8 cellular contexts compared by ENCODE assay signal in genomic region chr10:46987233-46987930, GRCh38.
DNase-seq lines count a peak whose midpoint lies in the region; ATAC-seq, FAIRE-seq and TF ChIP-seq lines count a peak whose summit lies in the region.
"Not testable (repeated sequence)": the region's sequence is repeated elsewhere in the genome, so short reads cannot be mapped to it uniquely, and the experiment has no call there.

No MANE protein-coding gene starts in this region.

- H3K9me1 ChIP-seq in K562 (ENCODE audit: control insufficient read depth, insufficient read depth, low read length) = not testable (repeated sequence)

- not testable (repeated sequence) for H3K9ac ChIP-seq in PC-3 (ENCODE audit: low read length); K562 (ENCODE audit: insufficient read depth in 1 of 2, low read depth in 2 of 2, low read length in 2 of 2); HepG2 (ENCODE audit: insufficient read depth, low read depth, low read length)

- H4K20me1 ChIP-seq in PC-3 (ENCODE audit: low read length); K562 (replicated peaks; ENCODE audit: control insufficient read depth, insufficient read depth, low read length); HepG2 (ENCODE audit: insufficient read depth, low read length): not testable (repeated sequence)

- TF ChIP-seq EP300 in K562 (IDR thresholded peaks at IDR 0.05; ENCODE audit: low read length); HepG2 (IDR thresholded peaks at IDR 0.05; ENCODE audit: low read depth in 2 of 2, low read length in 2 of 2); HepG2 (CRISPR knock-in tag; IDR thresholded peaks at IDR 0.05; ENCODE audit: borderline replicate concordance): not testable (repeated sequence)

- not testable (repeated sequence) for TF ChIP-seq RAD21 in K562 (CRISPR knock-in tag; conservative IDR thresholded peaks at IDR 0.05 in 1 of 2, IDR thresholded peaks at IDR 0.05 in 1 of 2); HepG2 (CRISPR knock-in tag; IDR thresholded peaks at IDR 0.05)

- not testable (repeated sequence) for H3K9me3 ChIP-seq in PC-3 (ENCODE audit: low read length); K562 (replicated peaks; ENCODE audit: control insufficient read depth, insufficient read depth, low read depth, low read length); HepG2 (ENCODE audit: low read length); thoracic aorta

- not testable (repeated sequence) for H3K36me3 ChIP-seq in PC-3 (ENCODE audit: low read depth, low read length); K562 (ENCODE audit: control insufficient read depth, insufficient read depth, low read length); HepG2 (replicated peaks in 1 of 2; ENCODE audit: control insufficient read depth in 1 of 2, insufficient read depth in 2 of 2, low read length in 2 of 2); thoracic aorta

- CTCF ChIA-PET in PC-3 (lab: Charles Lee); K562 (lab: Yijun Ruan, JAX; ENCODE audit: low intra/inter-chr PET ratio); HepG2 (lab: Yijun Ruan, JAX; ENCODE audit: low intra/inter-chr PET ratio, low total read pairs): not testable (repeated sequence)

- not testable (repeated sequence) for H2AFZ ChIP-seq in PC-3 (ENCODE audit: low read length); K562 (ENCODE audit: low read depth, low read length); HepG2 (ENCODE audit: low read length)

- not testable (repeated sequence) for H3K4me2 ChIP-seq in PC-3 (ENCODE audit: low read length); K562 (ENCODE audit: insufficient read depth, low read length); HepG2 (ENCODE audit: low read depth, low read length)

- ATAC-seq in GM18511 (IDR thresholded peaks at IDR 0.05; ENCODE audit: unreplicated experiment) (peak; percentile 93), GM21360 (IDR thresholded peaks at IDR 0.05; ENCODE audit: unreplicated experiment) (peak; percentile 87), HG02759 (IDR thresholded peaks at IDR 0.05; ENCODE audit: unreplicated experiment) (peak; percentile 93), HG03139 (IDR thresholded peaks at IDR 0.05; ENCODE audit: unreplicated experiment) (peak; percentile 76), PC-3 (peak; percentile 98), K562 (peak; percentile 97), HepG2 (peak; percentile 99), thoracic aorta (ENCODE audit: insufficient number of reproducible peaks, low FRiP score, low read depth) (peak; percentile 78)

- not testable (repeated sequence) for H3K4me3 ChIP-seq in PC-3 (ENCODE audit: low read length); K562; HepG2 (replicated peaks in 1 of 3; ENCODE audit: insufficient read depth in 1 of 3, low read depth in 2 of 3, low read length in 3 of 3); thoracic aorta

- no CpG with 5 or more reads among the region's 10 CpGs for WGBS in K562 (ENCODE audit: insufficient coverage, low coverage, missing lambda C conversion rate)
- no CpG with 5 or more reads among the region's 10 CpGs for WGBS in HepG2 (ENCODE audit: low lambda C conversion rate)

- intact Hi-C loops in PC-3 (cut with micrococcal nuclease); K562 (cut with micrococcal nuclease); HepG2 (cut with micrococcal nuclease; ENCODE audit: unreplicated experiment): not testable (repeated sequence)

- not testable (repeated sequence) for TF ChIP-seq POLR2A in K562 (conservative IDR thresholded peaks at IDR 0.05); HepG2 (IDR thresholded peaks at IDR 0.05; ENCODE audit: insufficient read depth in 1 of 2, low read depth in 2 of 2, low read length in 2 of 2)

- in situ Hi-C loops in K562 (cut with MboI); HepG2 (cut with HindIII; ENCODE audit: extremely low pct_ligation_motif_present, low pct_unique_long_range_greater_than_20kb): not testable (repeated sequence)

- POLR2A ChIA-PET in PC-3 (lab: Charles Lee; ENCODE audit: unreplicated experiment); K562 (lab: Yijun Ruan, JAX); HepG2 (lab: Yijun Ruan, JAX): not testable (repeated sequence)

- H3K27me3 ChIP-seq in PC-3 (ENCODE audit: low read length); K562 (ENCODE audit: control insufficient read depth in 2 of 2, insufficient read depth in 2 of 2, low read length in 2 of 2); HepG2 (ENCODE audit: control insufficient read depth in 1 of 2, insufficient read depth in 2 of 2, low read length in 2 of 2); thoracic aorta (replicated peaks; ENCODE audit: insufficient read depth): not testable (repeated sequence)

- not testable (repeated sequence) for FAIRE-seq in K562 (lab: Jason Lieb, UNC); HepG2 (lab: Jason Lieb, UNC)

- not testable (repeated sequence) for H3K4me1 ChIP-seq in PC-3 (ENCODE audit: insufficient read depth, low read length); K562 (replicated peaks in 1 of 2; ENCODE audit: control insufficient read depth in 2 of 2, insufficient read depth in 2 of 2, low read length in 2 of 2); HepG2 (ENCODE audit: insufficient read depth, low read length); thoracic aorta (ENCODE audit: control insufficient read depth in 1 of 2, low read depth in 2 of 2)

- H3K79me2 ChIP-seq in PC-3 (ENCODE audit: low read length); K562 (ENCODE audit: control insufficient read depth, insufficient read depth, low read length); HepG2 (ENCODE audit: insufficient read depth, low read length): not testable (repeated sequence)

- BruUV-seq in PC-3 (replicated peaks; lab: Mats Ljungman, UMichigan); K562 (replicated peaks; lab: Mats Ljungman, UMichigan); HepG2 (replicated peaks; lab: Mats Ljungman, UMichigan): not testable (repeated sequence)

- H3K9me2 ChIP-seq in PC-3 (replicated peaks; ENCODE audit: low read length) = not testable (repeated sequence)

- not testable (repeated sequence) for H3K27ac ChIP-seq in PC-3 (ENCODE audit: low read length); K562 (ENCODE audit: extremely low read depth, low read depth, low read length); HepG2 (ENCODE audit: extremely low read length, insufficient read depth, low read length); thoracic aorta

- not testable (repeated sequence) for DNase-seq in PC-3; K562 (ENCODE audit: extremely low read depth in 1 of 4, low spot score in 3 of 4); HepG2 (ENCODE audit: low spot score); thoracic aorta (ENCODE audit: low spot score)

- H3F3A ChIP-seq in PC-3 (ENCODE audit: low read length, unreplicated experiment) = not testable (repeated sequence)

- not testable (repeated sequence) for TF ChIP-seq CTCF in PC-3 (conservative IDR thresholded peaks at IDR 0.05; ENCODE audit: low read depth, low read length); K562 (IDR thresholded peaks at IDR 0.05 in 2 of 3, conservative IDR thresholded peaks at IDR 0.05 in 1 of 3; ENCODE audit: insufficient read depth in 2 of 3, low read depth in 1 of 3, low read length in 3 of 3); HepG2 (CRISPR knock-in tag; IDR thresholded peaks at IDR 0.05); thoracic aorta (IDR thresholded peaks at IDR 0.05)
